Comparison of ENCODE assay signal across 1 cellular context in genomic region chr9:81468084-81468595, GRCh38.
TF ChIP-seq lines count a peak whose summit lies in the region.

No MANE protein-coding gene starts in this region.

TF ChIP-seq in GM23338, 12 proteins besides CTCF, POLR2A, EP300 and RAD21 (continued from another document):
- no peak for TF ChIP-seq ZNF462 (CRISPR knock-in tag; IDR thresholded peaks at IDR 0.05)
TF ChIP-seq in GM23338: peak in this region for 0.
